Comparison of ENCODE assay signal across 8 cellular contexts in the genomic region with DNA sequence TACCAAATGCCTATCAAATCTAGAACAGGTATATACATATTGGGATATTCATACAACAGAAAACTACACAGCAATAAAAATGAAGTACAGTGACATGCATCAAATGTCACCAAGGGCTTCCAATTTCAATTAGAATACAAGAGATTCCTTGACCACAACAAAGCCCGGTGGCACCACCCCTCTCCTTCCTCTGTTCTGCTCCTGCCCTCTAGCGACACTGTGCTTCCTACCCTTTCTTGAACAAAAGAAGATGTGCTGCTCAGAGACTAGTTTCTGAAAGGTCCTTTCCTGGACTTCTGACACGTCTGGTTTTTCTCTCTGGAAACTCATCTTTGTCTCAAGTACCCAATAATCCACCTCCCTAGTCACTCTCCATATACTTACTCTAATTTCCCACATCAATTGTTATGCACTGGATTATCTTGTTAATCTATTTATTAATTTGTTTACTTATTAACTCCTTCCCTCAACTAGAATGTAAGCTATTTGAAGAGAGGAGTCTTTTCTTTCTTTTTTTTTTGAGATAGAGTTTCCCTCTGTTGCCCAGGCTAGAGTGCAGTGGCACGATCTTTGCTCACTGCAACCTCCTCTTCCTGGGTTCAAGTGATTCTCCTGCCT.
DNase-seq lines count a peak whose midpoint lies in the region; ATAC-seq and TF ChIP-seq lines count a peak whose summit lies in the region.

No MANE protein-coding gene starts in this region.

- WGBS in body of pancreas, 2 donors, result 25 to 27% methylated on average over 4 of the region's 4 CpGs
- WGBS in transverse colon (ENCODE audit: low coverage in 1 of 2), 2 donors, result 28 to 37% methylated on average over 4 of the region's 4 CpGs
- whole genome bisulfite sequencing in sigmoid colon, 2 donors, result 24 to 32% methylated on average over 4 of the region's 4 CpGs

- H3K9me3 Mint-ChIP-seq in GM23338, result no peaks in the 10 kb centered on the region

- H3K27me3 ChIP-seq in GM23338 (ENCODE audit: insufficient read depth), result no peaks in the 10 kb centered on the region
- H3K27me3 ChIP-seq in NT2/D1 (ENCODE audit: insufficient read depth, insufficient read length), result no peaks in the 10 kb centered on the region
- H3K27me3 ChIP-seq in body of pancreas, result no peaks in the 10 kb centered on the region
- H3K27me3 ChIP-seq in transverse colon, result no peaks in the 10 kb centered on the region
- H3K27me3 ChIP-seq in sigmoid colon, result no peaks in the 10 kb centered on the region

- H3K27me3 Mint-ChIP-seq in GM23338 (ENCODE audit: insufficient read depth, low read depth, poor library complexity), result peaks cover 4% of the 10 kb centered on the region

- H3K27ac ChIP-seq in GM23338 (ENCODE audit: low read depth), result peak overlapping the region; percentile 12; the same call in 1 of the 2 replicates
- no peak overlapping the region for H3K27ac ChIP-seq in body of pancreas
- no peak overlapping the region for H3K27ac ChIP-seq in transverse colon
- H3K27ac ChIP-seq in sigmoid colon, result no peak overlapping the region

- H3K9ac ChIP-seq in NT2/D1 (ENCODE audit: insufficient read length, low read depth), result no peak overlapping the region

- H3K9me3 ChIP-seq in NT2/D1 (ENCODE audit: insufficient read depth, low read length), result no peaks in the 10 kb centered on the region
- no peaks in the 10 kb centered on the region for H3K9me3 ChIP-seq in body of pancreas
- H3K9me3 ChIP-seq in transverse colon, result no peaks in the 10 kb centered on the region
- H3K9me3 ChIP-seq in sigmoid colon, result no peaks in the 10 kb centered on the region

- no peak overlapping the region for H3K27ac Mint-ChIP-seq in GM23338

- H2AFZ ChIP-seq in GM23338, result no peak overlapping the region

- no peaks in the 10 kb centered on the region for H3K36me3 ChIP-seq in GM23338 (ENCODE audit: insufficient read depth)
- no peaks in the 10 kb centered on the region for H3K36me3 ChIP-seq in NT2/D1 (ENCODE audit: insufficient read depth, insufficient read length, low read length)
- H3K36me3 ChIP-seq in body of pancreas (replicated peaks in 1 of 2; ENCODE audit: insufficient read depth in 1 of 2, low read depth in 2 of 2), result no peaks in the 10 kb centered on the region
- no peaks in the 10 kb centered on the region for H3K36me3 ChIP-seq in transverse colon
- no peaks in the 10 kb centered on the region for H3K36me3 ChIP-seq in sigmoid colon

- no peak overlapping the region for H3K4me2 ChIP-seq in GM23338

- H3F3A ChIP-seq in GM23338 (replicated peaks; ENCODE audit: low read depth), result peaks cover 7% of the 10 kb centered on the region; the same call in 1 of the 2 replicates

- TF ChIP-seq CTCF in GM23338 (conservative IDR thresholded peaks at IDR 0.05; ENCODE audit: low read depth in 2 of 2) (peak; percentile 76 to 93), body of pancreas (IDR thresholded peaks at IDR 0.05) (peak; percentile 31 to 60 (median 46)), transverse colon (IDR thresholded peaks at IDR 0.05) (peak in 4 of 5 experiments; percentile 32 to 50 (median 47)), sigmoid colon (IDR thresholded peaks at IDR 0.05) (no peak)

- intact Hi-C loops in body of pancreas (cut with DNase I), result no loop called here
- intact Hi-C loops in transverse colon (cut with DNase I; ENCODE audit: low total_unique reads), result no loop called here
- intact Hi-C loops in sigmoid colon (cut with DNase I), result loop anchor here (10.0 kb wide), 1 partner anchor 255 kb away; a partner anchor contains a TSS

- H3K4me3 ChIP-seq in GM23338 (no peak overlapping the region), NT2/D1 (ENCODE audit: insufficient read length, low read depth) (no peak overlapping the region), body of pancreas (no peak overlapping the region), transverse colon (no peak overlapping the region), sigmoid colon (no peak overlapping the region)

- ATAC-seq in GM23338 (peak; percentile 88), body of pancreas (peak; percentile 67), left lobe of liver (peak; percentile 84), GM18858 (IDR thresholded peaks at IDR 0.05; ENCODE audit: unreplicated experiment) (no peak)

- TF ChIP-seq EP300 in transverse colon (IDR thresholded peaks at IDR 0.05; ENCODE audit: low read depth) (no peak), sigmoid colon (IDR thresholded peaks at IDR 0.05) (no peak)

- H3K4me1 Mint-ChIP-seq in GM23338, result peaks cover 7% of the 10 kb centered on the region; the same call in 2 of the 3 replicates

- TF ChIP-seq POLR2A in body of pancreas (IDR thresholded peaks at IDR 0.05) (no peak), transverse colon (IDR thresholded peaks at IDR 0.05) (no peak), sigmoid colon (IDR thresholded peaks at IDR 0.05) (no peak)

- DNase-seq in AG20443 (ENCODE audit: low spot score), result peak; percentile 13
- DNase-seq in GM23338 (ENCODE audit: low spot score), result peak; percentile 91
- peak; percentile 58 for DNase-seq in NT2/D1 (ENCODE audit: low read depth, low spot score)
- peak; percentile 59 to 74 (median 66) for DNase-seq in body of pancreas
- DNase-seq in left lobe of liver (ENCODE audit: low spot score), result no peak
- peak; percentile 67 for DNase-seq in transverse colon
- no peak for DNase-seq in sigmoid colon

- no peaks in the 10 kb centered on the region for H3K4me1 ChIP-seq in GM23338 (ENCODE audit: insufficient read depth)
- H3K4me1 ChIP-seq in NT2/D1 (ENCODE audit: insufficient read depth, insufficient read length), result peaks cover 2% of the 10 kb centered on the region
- H3K4me1 ChIP-seq in body of pancreas, result peaks cover under 1% of the 10 kb centered on the region
- no peaks in the 10 kb centered on the region for H3K4me1 ChIP-seq in transverse colon
- H3K4me1 ChIP-seq in sigmoid colon, result no peaks in the 10 kb centered on the region

- H3K4me3 Mint-ChIP-seq in GM23338, result no peak overlapping the region

- no peaks in the 10 kb centered on the region for H3K9me2 ChIP-seq in GM23338 (ENCODE audit: insufficient read depth)

- peaks cover under 1% of the 10 kb centered on the region for H4K20me1 ChIP-seq in GM23338 (replicated peaks; ENCODE audit: insufficient read depth)

- peaks cover 4% of the 10 kb centered on the region; the same call in 2 of the 3 replicates for H3K36me3 Mint-ChIP-seq in GM23338 (ENCODE audit: low read depth)

- H3K79me2 ChIP-seq in GM23338 (replicated peaks; ENCODE audit: insufficient read depth), result no peaks in the 10 kb centered on the region

- in situ Hi-C loops in transverse colon (cut with MboI; ENCODE audit: low pct_ligation_motif_present in 1 of 4, low pct_unique_long_range_greater_than_20kb in 1 of 4, low sequenced_read_pairs in 3 of 4), result loop anchor here in 2 of 4 donors (25.0 kb wide), 1 partner anchor 247 kb away; a partner anchor contains a TSS

TF ChIP-seq in GM23338, 12 proteins besides CTCF, POLR2A, EP300 and RAD21:
- TF ChIP-seq NANOG (IDR thresholded peaks at IDR 0.05; ENCODE audit: borderline replicate concordance) (no peak), POLR2AphosphoS5 (IDR thresholded peaks at IDR 0.05; ENCODE audit: low read depth) (no peak), EZH2phosphoT487 (IDR thresholded peaks at IDR 0.05; ENCODE audit: unreplicated experiment) (no peak), CREB1 (CRISPR knock-in tag; IDR thresholded peaks at IDR 0.05; ENCODE audit: low read depth) (no peak), EZH2 (IDR thresholded peaks at IDR 0.05; ENCODE audit: low read depth, unreplicated experiment) (no peak), ZNF331 (CRISPR knock-in tag; IDR thresholded peaks at IDR 0.05; ENCODE audit: low read depth) (no peak)
- TF ChIP-seq, protein P1, sequence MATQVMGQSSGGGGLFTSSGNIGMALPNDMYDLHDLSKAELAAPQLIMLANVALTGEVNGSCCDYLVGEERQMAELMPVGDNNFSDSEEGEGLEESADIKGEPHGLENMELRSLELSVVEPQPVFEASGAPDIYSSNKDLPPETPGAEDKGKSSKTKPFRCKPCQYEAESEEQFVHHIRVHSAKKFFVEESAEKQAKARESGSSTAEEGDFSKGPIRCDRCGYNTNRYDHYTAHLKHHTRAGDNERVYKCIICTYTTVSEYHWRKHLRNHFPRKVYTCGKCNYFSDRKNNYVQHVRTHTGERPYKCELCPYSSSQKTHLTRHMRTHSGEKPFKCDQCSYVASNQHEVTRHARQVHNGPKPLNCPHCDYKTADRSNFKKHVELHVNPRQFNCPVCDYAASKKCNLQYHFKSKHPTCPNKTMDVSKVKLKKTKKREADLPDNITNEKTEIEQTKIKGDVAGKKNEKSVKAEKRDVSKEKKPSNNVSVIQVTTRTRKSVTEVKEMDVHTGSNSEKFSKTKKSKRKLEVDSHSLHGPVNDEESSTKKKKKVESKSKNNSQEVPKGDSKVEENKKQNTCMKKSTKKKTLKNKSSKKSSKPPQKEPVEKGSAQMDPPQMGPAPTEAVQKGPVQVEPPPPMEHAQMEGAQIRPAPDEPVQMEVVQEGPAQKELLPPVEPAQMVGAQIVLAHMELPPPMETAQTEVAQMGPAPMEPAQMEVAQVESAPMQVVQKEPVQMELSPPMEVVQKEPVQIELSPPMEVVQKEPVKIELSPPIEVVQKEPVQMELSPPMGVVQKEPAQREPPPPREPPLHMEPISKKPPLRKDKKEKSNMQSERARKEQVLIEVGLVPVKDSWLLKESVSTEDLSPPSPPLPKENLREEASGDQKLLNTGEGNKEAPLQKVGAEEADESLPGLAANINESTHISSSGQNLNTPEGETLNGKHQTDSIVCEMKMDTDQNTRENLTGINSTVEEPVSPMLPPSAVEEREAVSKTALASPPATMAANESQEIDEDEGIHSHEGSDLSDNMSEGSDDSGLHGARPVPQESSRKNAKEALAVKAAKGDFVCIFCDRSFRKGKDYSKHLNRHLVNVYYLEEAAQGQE (IDR thresholded peaks at IDR 0.05; ENCODE audit: unreplicated experiment), result no peak

Comparison
In these comparisons a context has a peak if more than half of its experiments do, and no peak if none do; other contexts are left out.
1. DNase-seq: peak in AG20443 (single experiment), GM23338 (single experiment), NT2/D1 (single experiment), body of pancreas (4 of 4) and transverse colon (single experiment); none in left lobe of liver (single experiment) and sigmoid colon (single experiment).
2. CTCF ChIP-seq: peak in GM23338 (2 of 2), body of pancreas (7 of 7) and transverse colon (4 of 5); none in sigmoid colon (0 of 4).